Comparison of ENCODE assay signal across 10 cellular contexts in genomic region chr5:150376799-150377771, GRCh38. TPM values are rescaled to one million over a fixed set of nuclear protein-coding genes. Genes with fewer than 3 reads are reported as not detected.
DNase-seq lines count a peak whose midpoint lies in the region; ATAC-seq and TF ChIP-seq lines count a peak whose summit lies in the region.
"Had no signal": no experiment of that assay in that cellular context is flagged by ENCODE, and none has a peak within 500 bp of the region (broad histone marks: within the 10 kb centered on the region; RNA-seq: fewer than 3 reads in every experiment).

No MANE protein-coding gene starts in this region.

- DNase-seq in EL, result peak; percentile 71
- DNase-seq in SK-N-SH, result no peak
- peak; percentile 46 for DNase-seq in fibroblast of gingiva (ENCODE audit: low read depth)
- no peak for DNase-seq in sigmoid colon
- DNase-seq in DMS53 treated with DMSO at 0.1 percent for 48 hours (lab: John Stamatoyannopoulos, UW; ENCODE audit: unreplicated experiment), result no peak
- no peak for DNase-seq in occipital lobe (lab: John Stamatoyannopoulos, UW)
- DNase-seq in G401 (ENCODE audit: low spot score), result no peak
- DNase-seq: left lung, NCI-H146 had no signal

- TF ChIP-seq CTCF in SK-N-SH (IDR thresholded peaks at IDR 0.05), result no peak
- no peak for TF ChIP-seq CTCF in sigmoid colon (IDR thresholded peaks at IDR 0.05)

- no peaks in the 10 kb centered on the region for H3K9me2 ChIP-seq in SK-N-SH

- CTCF ChIA-PET in SK-N-SH (lab: Yijun Ruan, JAX), result no interaction called here

- no peak for TF ChIP-seq POLR2A in sigmoid colon (IDR thresholded peaks at IDR 0.05)

- H4K20me1 ChIP-seq in SK-N-SH (ENCODE audit: insufficient read depth), result no peaks in the 10 kb centered on the region

- in situ Hi-C loops in G401 (cut with HindIII; ENCODE audit: low sequenced_read_pairs), result no loop called here

- peak overlapping the region; percentile 60; the same call in 1 of the 2 replicates for H3K9ac ChIP-seq in SK-N-SH

- H3K4me1 ChIP-seq in SK-N-SH (ENCODE audit: control insufficient read depth in 1 of 2, insufficient read depth in 2 of 2, low read depth in 1 of 2, low read length in 1 of 2) (peaks cover 21 to 28% of the 10 kb centered on the region in 2 experiments; a peak in 3 of 4 replicates), sigmoid colon (peaks cover 0 to 26% (median 15%) of the 10 kb centered on the region in 4 donors)
- H3K4me1 ChIP-seq: left lung had no signal

- H3K36me3 ChIP-seq in SK-N-SH (replicated peaks in 1 of 2; ENCODE audit: control insufficient read depth in 1 of 2, insufficient read depth in 2 of 2, low read length in 1 of 2) (peaks cover 59 to 84% of the 10 kb centered on the region in 2 experiments), sigmoid colon (peaks cover 58 to 97% (median 89%) of the 10 kb centered on the region in 4 donors)

- no peak for TF ChIP-seq RAD21 in SK-N-SH (IDR thresholded peaks at IDR 0.05; ENCODE audit: low read length)

- H3K4me2 ChIP-seq in SK-N-SH, result peak overlapping the region; percentile 60

- H3K79me2 ChIP-seq in SK-N-SH (ENCODE audit: insufficient read depth), result no peaks in the 10 kb centered on the region

- H3K27me3 ChIP-seq in SK-N-SH (ENCODE audit: insufficient read depth) (no peaks in the 10 kb centered on the region), sigmoid colon (no peaks in the 10 kb centered on the region)
- H3K27me3 ChIP-seq: left lung had no signal

- TF ChIP-seq EP300 in SK-N-SH (IDR thresholded peaks at IDR 0.05; ENCODE audit: borderline replicate concordance in 1 of 2, low read depth in 1 of 2, low read length in 1 of 2) (no peak), sigmoid colon (IDR thresholded peaks at IDR 0.05) (no peak)

- WGBS in SK-N-SH (ENCODE audit: low lambda C conversion rate), result 85% methylated on average over 9 of the region's 10 CpGs
- WGBS in sigmoid colon, 2 donors, result 76 to 79% methylated on average over 10 of the region's 10 CpGs

- intact Hi-C loops in sigmoid colon (cut with DNase I), result no loop called here

- H2AFZ ChIP-seq in SK-N-SH (ENCODE audit: low read depth), result no peak overlapping the region

- H3F3A ChIP-seq in SK-N-SH (replicated peaks; ENCODE audit: insufficient read depth), result peaks cover 31% of the 10 kb centered on the region

- POLR2A ChIA-PET in SK-N-SH (lab: Yijun Ruan, JAX), result no interaction called here

- H3K27ac ChIP-seq in SK-N-SH (ENCODE audit: low read depth in 2 of 2, low read length in 1 of 2), result peak overlapping the region; percentile 88 to 99
- peak overlapping the region in 3 of 4 donors; percentile 64 to 78 (median 69) for H3K27ac ChIP-seq in sigmoid colon
- H3K27ac ChIP-seq: left lung had no signal

- no peak overlapping the region for H3K4me3 ChIP-seq in SK-N-SH (ENCODE audit: low read depth in 2 of 2, low read length in 1 of 2)
- H3K4me3 ChIP-seq in sigmoid colon, result no peak overlapping the region
- H3K4me3 ChIP-seq: left lung had no signal

- ATAC-seq in GM21786 (IDR thresholded peaks at IDR 0.05; ENCODE audit: unreplicated experiment), result no peak
- ATAC-seq: left lung had no signal

- H3K9me3 ChIP-seq in SK-N-SH (no peaks in the 10 kb centered on the region), sigmoid colon (no peaks in the 10 kb centered on the region)
- H3K9me3 ChIP-seq: left lung had no signal

TF ChIP-seq in SK-N-SH, 30 proteins besides CTCF, POLR2A, EP300 and RAD21:
- TF ChIP-seq SIN3A (IDR thresholded peaks at IDR 0.05; ENCODE audit: borderline replicate concordance, low read depth, low read length), result no peak
- no peak for TF ChIP-seq IRF3 (IDR thresholded peaks at IDR 0.05; ENCODE audit: low read depth, low read length)
- TF ChIP-seq RFX5 (IDR thresholded peaks at IDR 0.05; ENCODE audit: low read length), result no peak
- TF ChIP-seq MEF2A (IDR thresholded peaks at IDR 0.05; ENCODE audit: borderline replicate concordance, low read depth), result no peak
- TF ChIP-seq ZBTB33 (IDR thresholded peaks at IDR 0.05; ENCODE audit: borderline replicate concordance, low read depth), result no peak
- TF ChIP-seq MAX (IDR thresholded peaks at IDR 0.05; ENCODE audit: low read depth), result no peak
- TF ChIP-seq YY1 (IDR thresholded peaks at IDR 0.05; ENCODE audit: low read depth), result no peak
- TF ChIP-seq NRF1 (IDR thresholded peaks at IDR 0.05; ENCODE audit: low read depth, low read length), result no peak
- TF ChIP-seq TCF12 (IDR thresholded peaks at IDR 0.05), result no peak
- TF ChIP-seq SMC3 (IDR thresholded peaks at IDR 0.05; ENCODE audit: low read depth, low read length), result no peak
- no peak for TF ChIP-seq TAF1 (IDR thresholded peaks at IDR 0.05; ENCODE audit: borderline replicate concordance, low read depth, low read length)
- no peak for TF ChIP-seq TEAD4 (IDR thresholded peaks at IDR 0.05; ENCODE audit: borderline replicate concordance, insufficient read depth)
- no peak for TF ChIP-seq FOXJ3 (CRISPR knock-in tag; IDR thresholded peaks at IDR 0.05)
- TF ChIP-seq MXI1 (IDR thresholded peaks at IDR 0.05; ENCODE audit: low read depth, low read length), result no peak
- TF ChIP-seq JUND (IDR thresholded peaks at IDR 0.05), result no peak
TF ChIP-seq in SK-N-SH: peak in this region for 0.

RNA-seq across cellular contexts. Expression of gene TCOF1, which starts 19.6 kb away (rescaled TPM):
- polyA plus RNA-seq in SK-N-SH (2012; rRNA removed) (21.9 and 33.0 TPM in 2 replicates), sigmoid colon (10 to 100 TPM in 1 of 3 donors, 1 to 10 TPM in 2; 5.4 to 26.4 (median 6.2) TPM)
- 17.0 and 24.0 TPM in 2 replicates for polyA plus RNA-seq in SK-N-SH (2012; cell fraction: cytosol; rRNA removed)
- 92.6 and 94.3 TPM in 2 replicates for polyA plus RNA-seq in SK-N-SH (2012; cell fraction: nucleus; rRNA removed)
- total RNA-seq in sigmoid colon (10 to 100 TPM; 17.4 to 28.1 (median 23.6) TPM), occipital lobe (13.6 TPM)
- total RNA-seq in G401 (2014; rRNA removed; shearing (Covaris generic)), result 78.5 and 94.9 TPM in 2 replicates

RNA-seq across cellular contexts. Expression of gene CD74, which starts 35.6 kb away (rescaled TPM):
- polyA plus RNA-seq in SK-N-SH (2012; rRNA removed), result 0.15 and 0.26 TPM in 2 replicates
- polyA plus RNA-seq in SK-N-SH (2012; cell fraction: cytosol; rRNA removed), result 0.06 and 0.13 TPM in 2 replicates
- 0.08 and 0.23 TPM in 2 replicates for polyA plus RNA-seq in SK-N-SH (2012; cell fraction: nucleus; rRNA removed)
- 100 to 1,000 TPM; 176 to 362 (median 199) TPM for total RNA-seq in sigmoid colon
- polyA plus RNA-seq in sigmoid colon, result 1,000 to 10,000 TPM in 1 of 3 donors, 100 to 1,000 TPM in 2; 208 to 2,186 (median 596) TPM
- 4.1 TPM for total RNA-seq in occipital lobe
- total RNA-seq in G401 (2014; rRNA removed; shearing (Covaris generic)), result 118 and 123 TPM in 2 replicates

Comparison
In these comparisons a context has a peak if more than half of its experiments do, and no peak if none do; other contexts are left out.
1. DNase-seq: peak in EL (single experiment) and fibroblast of gingiva (single experiment); none in SK-N-SH (single experiment), sigmoid colon (single experiment), DMS53 treated with DMSO at 0.1 percent for 48 hours (single experiment), occipital lobe (single experiment) and G401 (single experiment).
2. RNA of gene CD74, which starts 35.6 kb away (total RNA-seq): 176 to 362 TPM in sigmoid colon and 118 to 123 TPM in G401; 4.1 TPM in occipital lobe (single experiment); every median in the first group is over 10 times any median in the second.